Comparison of ENCODE assay signal across 16 cellular contexts in genomic region chr2:65443509-65444200, GRCh38. TPM values are rescaled to one million over a fixed set of nuclear protein-coding genes. Genes with fewer than 3 reads are reported as not detected.
DNase-seq lines count a peak whose midpoint lies in the region; ATAC-seq, FAIRE-seq and TF ChIP-seq lines count a peak whose summit lies in the region.
"Had no signal": no experiment of that assay in that cellular context is flagged by ENCODE, and none has a peak within 500 bp of the region (broad histone marks: within the 10 kb centered on the region; RNA-seq: fewer than 3 reads in every experiment).

No MANE protein-coding gene starts in this region.

- H3K79me2 ChIP-seq in GM23338 (replicated peaks; ENCODE audit: insufficient read depth), result no peaks in the 10 kb centered on the region
- no peaks in the 10 kb centered on the region for H3K79me2 ChIP-seq in astrocyte (ENCODE audit: insufficient read depth, low read length)

- no peak for TF ChIP-seq POLR2A in stomach (IDR thresholded peaks at IDR 0.05)

- H3K4me3 Mint-ChIP-seq in GM23338, result no peak overlapping the region; the same call in 2 of the 3 replicates
- H3K4me3 Mint-ChIP-seq in astrocyte (ENCODE audit: unreplicated experiment), result no peak overlapping the region
- H3K4me3 Mint-ChIP-seq in activated T-helper 2 cell treated with anti-CD3 and anti-CD28 coated beads, Interferon-gamma antibody, Interleukin-2, Interleukin-4, amounts not matched to agents 10 μg/mL and 5 μg/mL and 100 μg/mL, durations not matched to agents 14 hours and 24 hours and 36 hours (ENCODE audit: low read depth), result no peak overlapping the region
- H3K4me3 Mint-ChIP-seq in WTC11, result no peak overlapping the region

- ATAC-seq in GM23338 (peak; percentile 51; the same call in 2 of the 3 replicates), WTC11 (no peak)
- ATAC-seq: HepG2 had no signal

- no peak for TF ChIP-seq CTCF in GM23338 (conservative IDR thresholded peaks at IDR 0.05; ENCODE audit: low read depth in 2 of 2)
- TF ChIP-seq CTCF in astrocyte (IDR thresholded peaks at IDR 0.05; ENCODE audit: insufficient read depth, low read depth, low read length), result no peak
- TF ChIP-seq CTCF in stomach (IDR thresholded peaks at IDR 0.05), result no peak
- TF ChIP-seq CTCF in WTC11 (IDR thresholded peaks at IDR 0.05), result no peak

- no peaks in the 10 kb centered on the region; the same call in 1 of the 2 replicates for H3F3A ChIP-seq in GM23338 (replicated peaks; ENCODE audit: low read depth)

- H3K4me3 ChIP-seq in GM23338 (no peak overlapping the region), astrocyte (ENCODE audit: insufficient read depth, low read depth, low read length) (no peak overlapping the region), stomach (no peak overlapping the region)
- H3K4me3 ChIP-seq: BLaER1 treated with 17β-estradiol and CSF1 and Interleukin-3, amounts not matched to agents 10 nM and 100 nM; HAP-1 had no signal

- 87 to 93% (median 88%) methylated on average over 5 of the region's 5 CpGs for WGBS in stomach, 5 donors

- H3K9me2 ChIP-seq in GM23338 (ENCODE audit: insufficient read depth), result no peaks in the 10 kb centered on the region

- H3K4me1 Mint-ChIP-seq in GM23338 (peaks cover 12% of the 10 kb centered on the region), astrocyte (ENCODE audit: low read depth, unreplicated experiment) (peaks cover 13% of the 10 kb centered on the region), WTC11 (peaks cover 5% of the 10 kb centered on the region)
- no peaks in the 10 kb centered on the region for H3K4me1 Mint-ChIP-seq in activated T-helper 2 cell treated with anti-CD3 and anti-CD28 coated beads, Interferon-gamma antibody, Interleukin-2, Interleukin-4, amounts not matched to agents 10 μg/mL and 5 μg/mL and 100 μg/mL, durations not matched to agents 14 hours and 24 hours and 36 hours (ENCODE audit: low read depth)

- intact Hi-C loops in activated T-helper 2 cell treated with anti-CD3 and anti-CD28 coated beads, Interferon-gamma antibody, Interleukin-2, Interleukin-4, amounts not matched to agents 10 μg/mL and 5 μg/mL and 100 μg/mL, durations not matched to agents 14 hours and 24 hours and 36 hours (cut with micrococcal nuclease), result no loop called here
- intact Hi-C loops in stomach (cut with DNase I; ENCODE audit: low total_unique reads), result no loop called here

- H3K9me3 ChIP-seq in astrocyte (ENCODE audit: insufficient read depth, low read depth, low read length), result no peaks in the 10 kb centered on the region
- H3K9me3 ChIP-seq in stomach, result no peaks in the 10 kb centered on the region
- H3K9me3 ChIP-seq: HAP-1 had no signal

- H4K20me1 ChIP-seq in GM23338 (replicated peaks; ENCODE audit: insufficient read depth) (peaks cover 4% of the 10 kb centered on the region; the same call in 1 of the 2 replicates), astrocyte (ENCODE audit: insufficient read depth, low read length) (no peaks in the 10 kb centered on the region)
- H4K20me1 ChIP-seq: BLaER1 treated with 17β-estradiol and CSF1 and Interleukin-3, amounts not matched to agents 10 nM and 100 nM had no signal

- no peak for FAIRE-seq in astrocyte (lab: Jason Lieb, UNC)
- FAIRE-seq: GM12891, HepG2, HTR-8/SVneo had no signal

- H3K27me3 Mint-ChIP-seq in GM23338 (ENCODE audit: insufficient read depth, low read depth, poor library complexity) (peaks cover 21% of the 10 kb centered on the region), astrocyte (ENCODE audit: low read depth, unreplicated experiment) (no peaks in the 10 kb centered on the region), WTC11 (ENCODE audit: low read depth) (peaks cover 35% of the 10 kb centered on the region)
- H3K27me3 Mint-ChIP-seq in activated T-helper 2 cell treated with anti-CD3 and anti-CD28 coated beads, Interferon-gamma antibody, Interleukin-2, Interleukin-4, amounts not matched to agents 10 μg/mL and 5 μg/mL and 100 μg/mL, durations not matched to agents 14 hours and 24 hours and 36 hours (ENCODE audit: low read depth), result peaks cover 40% of the 10 kb centered on the region

- H3K36me3 Mint-ChIP-seq in GM23338 (ENCODE audit: low read depth) (no peaks in the 10 kb centered on the region), astrocyte (ENCODE audit: low read depth, unreplicated experiment) (no peaks in the 10 kb centered on the region), WTC11 (no peaks in the 10 kb centered on the region)
- no peaks in the 10 kb centered on the region for H3K36me3 Mint-ChIP-seq in activated T-helper 2 cell treated with anti-CD3 and anti-CD28 coated beads, Interferon-gamma antibody, Interleukin-2, Interleukin-4, amounts not matched to agents 10 μg/mL and 5 μg/mL and 100 μg/mL, durations not matched to agents 14 hours and 24 hours and 36 hours (ENCODE audit: low read depth)
- H3K36me3 Mint-ChIP-seq: CD4-positive, CD25-positive, alpha-beta regulatory T cell had no signal

- H3K4me2 ChIP-seq in GM23338 (no peak overlapping the region), astrocyte (ENCODE audit: low read length) (no peak overlapping the region)
- H3K4me2 ChIP-seq: BLaER1 treated with 17β-estradiol and CSF1 and Interleukin-3, amounts not matched to agents 10 nM and 100 nM had no signal

- H3K4me1 ChIP-seq in GM23338 (ENCODE audit: insufficient read depth) (peaks cover 5% of the 10 kb centered on the region), astrocyte (ENCODE audit: insufficient read depth, low read length) (no peaks in the 10 kb centered on the region), stomach (no peaks in the 10 kb centered on the region)

- H3K36me3 ChIP-seq in GM23338 (ENCODE audit: insufficient read depth) (no peaks in the 10 kb centered on the region), astrocyte (ENCODE audit: insufficient read depth, low read length) (no peaks in the 10 kb centered on the region), stomach (no peaks in the 10 kb centered on the region)
- H3K36me3 ChIP-seq: BLaER1 treated with 17β-estradiol and CSF1 and Interleukin-3, amounts not matched to agents 10 nM and 100 nM; HAP-1 had no signal

- peaks cover 27% of the 10 kb centered on the region for H3K27me3 ChIP-seq in GM23338 (ENCODE audit: insufficient read depth)
- H3K27me3 ChIP-seq in astrocyte (ENCODE audit: insufficient read depth, low read length), result no peaks in the 10 kb centered on the region
- H3K27me3 ChIP-seq in stomach, result no peaks in the 10 kb centered on the region
- H3K27me3 ChIP-seq: BLaER1 treated with 17β-estradiol and CSF1 and Interleukin-3, amounts not matched to agents 10 nM and 100 nM had no signal

- POLR2A ChIA-PET in WTC11 (lab: Charles Lee), result interaction anchor here (0.7 kb wide), 1 partner anchor 379 kb away, joined by 3 read pairs; no protein-coding TSS in a partner anchor

- TF ChIP-seq EP300 in stomach (IDR thresholded peaks at IDR 0.05), result no peak

- no peak for DNase-seq in GM23338 (ENCODE audit: low spot score)
- DNase-seq in astrocyte (ENCODE audit: low read depth), result no peak
- peak; percentile 31 for DNase-seq in middle frontal gyrus (ENCODE audit: extremely low spot score, low spot score)
- no peak for DNase-seq in activated T-helper 2 cell treated with anti-CD3 and anti-CD28 coated beads, Interferon-gamma antibody, Interleukin-2, Interleukin-4, amounts not matched to agents 10 μg/mL and 5 μg/mL and 100 μg/mL, durations not matched to agents 14 hours and 24 hours and 36 hours (ENCODE audit: low spot score)
- no peak for DNase-seq in stomach
- no peak for DNase-seq in Kasumi-1 (lab: John Stamatoyannopoulos, UW)
- DNase-seq in WTC11 (ENCODE audit: low spot score), result no peak
- DNase-seq: Calu3; CD4-positive, CD25-positive, alpha-beta regulatory T cell; DMS79; GOT3 had no signal

- no peak overlapping the region for H3K27ac Mint-ChIP-seq in GM23338
- peak overlapping the region; percentile 24 for H3K27ac Mint-ChIP-seq in astrocyte (ENCODE audit: unreplicated experiment)
- no peak overlapping the region for H3K27ac Mint-ChIP-seq in activated T-helper 2 cell treated with anti-CD3 and anti-CD28 coated beads, Interferon-gamma antibody, Interleukin-2, Interleukin-4, amounts not matched to agents 10 μg/mL and 5 μg/mL and 100 μg/mL, durations not matched to agents 14 hours and 24 hours and 36 hours
- H3K27ac Mint-ChIP-seq in WTC11, result no peak overlapping the region
- H3K27ac Mint-ChIP-seq: CD4-positive, CD25-positive, alpha-beta regulatory T cell had no signal

- H3K9me3 Mint-ChIP-seq in GM23338 (no peaks in the 10 kb centered on the region), astrocyte (ENCODE audit: unreplicated experiment) (no peaks in the 10 kb centered on the region), WTC11 (0 out of 2 replicates have a peak, but pooled peaks cover 3% of the 10 kb centered on the region)
- H3K9me3 Mint-ChIP-seq in activated T-helper 2 cell treated with anti-CD3 and anti-CD28 coated beads, Interferon-gamma antibody, Interleukin-2, Interleukin-4, amounts not matched to agents 10 μg/mL and 5 μg/mL and 100 μg/mL, durations not matched to agents 14 hours and 24 hours and 36 hours, result no peaks in the 10 kb centered on the region
- H3K9me3 Mint-ChIP-seq: CD4-positive, CD25-positive, alpha-beta regulatory T cell had no signal

- H2AFZ ChIP-seq in GM23338 (no peak overlapping the region), astrocyte (ENCODE audit: low read depth, low read length) (no peak overlapping the region)

- H3K27ac ChIP-seq in GM23338 (ENCODE audit: low read depth), result no peak overlapping the region
- no peak overlapping the region for H3K27ac ChIP-seq in astrocyte (ENCODE audit: low read depth, low read length)
- H3K27ac ChIP-seq in stomach, result no peak overlapping the region
- H3K27ac ChIP-seq: BLaER1 treated with 17β-estradiol and CSF1 and Interleukin-3, amounts not matched to agents 10 nM and 100 nM had no signal

- H3K9ac ChIP-seq in astrocyte (ENCODE audit: low read length), result no peak overlapping the region
- H3K9ac ChIP-seq: BLaER1 treated with 17β-estradiol and CSF1 and Interleukin-3, amounts not matched to agents 10 nM and 100 nM had no signal

- CTCF ChIA-PET in WTC11 (lab: Charles Lee), result no interaction called here

RNA-seq across cellular contexts. Expression of gene SPRED2, which starts 11.3 kb away (rescaled TPM):
- 10.4 and 13.0 TPM in 2 replicates for total RNA-seq in GM23338 (2014; rRNA removed; shearing (Covaris generic))
- polyA plus RNA-seq in GM23338 (2016; fragmentation: Nextera tagmentation; extraction: Ambion mirVana) (7.2 and 8.7 TPM in 2 replicates), stomach (10 to 100 TPM in 2 of 3 donors, 1 to 10 TPM in 1; 7.0 to 21.1 (median 10.1) TPM)
- total RNA-seq in astrocyte (47.3 and 55.2 TPM in 2 replicates), stomach (10 to 100 TPM in 3 of 5 donors, 1 to 10 TPM in 2; 6.4 to 23.3 (median 12.9) TPM), WTC11 (2021) (26.4 to 34.1 TPM (median 32.7 TPM) in 3 replicates)
- 7.9 and 8.4 TPM in 2 replicates for total RNA-seq in activated T-helper 2 cell treated with anti-CD3 and anti-CD28 coated beads, Interferon-gamma antibody, Interleukin-2, Interleukin-4, amounts not matched to agents 10 μg/mL and 5 μg/mL and 100 μg/mL, durations not matched to agents 14 hours and 24 hours and 36 hours
